8 cellular contexts compared by ENCODE assay signal in the genomic region with DNA sequence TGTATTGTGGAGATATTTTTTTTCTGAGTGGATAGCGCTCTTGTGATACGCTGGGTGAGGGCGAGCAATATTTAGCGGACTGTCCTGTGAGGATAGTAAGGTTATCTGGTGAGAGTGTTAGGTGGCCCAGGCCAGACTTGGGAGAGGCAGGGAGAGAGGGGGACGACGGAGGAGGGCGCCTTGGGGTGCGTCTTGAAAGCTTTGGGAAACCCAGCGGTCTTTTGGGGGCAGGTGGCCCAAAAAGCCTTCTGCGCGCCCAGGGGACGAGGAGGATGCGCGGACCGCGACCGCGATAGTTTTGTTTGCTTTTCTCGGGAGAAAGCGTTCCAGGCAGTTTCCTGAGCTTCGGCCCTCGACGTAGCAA. TPM values are rescaled to one million over a fixed set of nuclear protein-coding genes. Genes with fewer than 3 reads are reported as not detected.
DNase-seq lines count a peak whose midpoint lies in the region; ATAC-seq and TF ChIP-seq lines count a peak whose summit lies in the region.

No MANE protein-coding gene starts in this region.

- no peaks in the 10 kb centered on the region for H3K9me3 Mint-ChIP-seq in naive thymus-derived CD8-positive, alpha-beta T cell

- H3K27me3 Mint-ChIP-seq in naive thymus-derived CD8-positive, alpha-beta T cell, result no peaks in the 10 kb centered on the region

- H4K20me1 ChIP-seq in KMS-11 (ENCODE audit: insufficient read depth), result no peaks in the 10 kb centered on the region

- peak overlapping the region; percentile 77 to 99 (median 92) for H3K4me3 Mint-ChIP-seq in naive thymus-derived CD8-positive, alpha-beta T cell

- H3K27ac Mint-ChIP-seq in naive thymus-derived CD8-positive, alpha-beta T cell, result peak overlapping the region in 9 of 10 donors; percentile 66 to 98 (median 89)

- intact Hi-C loops in dorsolateral prefrontal cortex (cut with DNase I), result loop anchor here (2.0 to 10.0 kb wide), 5 partner anchors 33 to 207 kb away; a partner anchor contains a TSS

- H3K4me2 ChIP-seq in KMS-11, result 0 out of 2 replicates have a peak overlapping the region, but pooled peaks have one; percentile 71

- DNase-seq in DMS53 (lab: John Stamatoyannopoulos, UW) (peak; percentile 73), dorsolateral prefrontal cortex (peak in 3 of 10 donors; percentile 10 to 44 (median 28)), UCSD-AML1 (lab: John Stamatoyannopoulos, UW; ENCODE audit: unreplicated experiment) (no peak), HEK293T (ENCODE audit: extremely low spot score) (no peak)
- peak in 3 of 10 donors; percentile 2 to 6 (median 5) for DNase-seq in naive thymus-derived CD8-positive, alpha-beta T cell

- no peak overlapping the region for H3K4me3 ChIP-seq in KMS-11 (IDR thresholded peaks at IDR 0.05; ENCODE audit: insufficient read depth, low read depth, low read length)
- H3K4me3 ChIP-seq in dorsolateral prefrontal cortex, result peak overlapping the region; percentile 74 to 99 (median 92)

- POLR2A ChIA-PET in naive thymus-derived CD8-positive, alpha-beta T cell (lab: Charles Lee), result interaction anchor here (0.6 to 1.1 kb wide), 4 partner anchors 8 to 270 kb away, joined by 3 read pairs; no protein-coding TSS in a partner anchor
- POLR2A ChIA-PET in HEK293T (lab: Yijun Ruan, JAX), result interaction anchor here (1.2 to 1.4 kb wide), 2 partner anchors 9 to 447 kb away, joined by 3 to 6 read pairs; no protein-coding TSS in a partner anchor

- H3K4me1 ChIP-seq in KMS-11 (ENCODE audit: low read depth, poor library complexity, severe bottlenecking), result peaks cover 27% of the 10 kb centered on the region

- no peaks in the 10 kb centered on the region for H3K36me3 ChIP-seq in KMS-11 (ENCODE audit: insufficient read depth)

- CTCF ChIA-PET in HEK293T (lab: Yijun Ruan, JAX), result no interaction called here

- H3K27me3 ChIP-seq in KMS-11 (ENCODE audit: insufficient read depth, low read depth) (no peaks in the 10 kb centered on the region), dorsolateral prefrontal cortex (no peaks in the 10 kb centered on the region)

- H3K9ac ChIP-seq in KMS-11, result peak overlapping the region; percentile 92; the same call in 1 of the 2 replicates

- no peaks in the 10 kb centered on the region for H3K36me3 Mint-ChIP-seq in naive thymus-derived CD8-positive, alpha-beta T cell

- H3K27ac ChIP-seq in KMS-11, result peak overlapping the region; percentile 73; the same call in 1 of the 2 replicates
- peak overlapping the region; percentile 22 to 97 (median 92) for H3K27ac ChIP-seq in dorsolateral prefrontal cortex

- TF ChIP-seq CTCF in KMS-11 (conservative IDR thresholded peaks at IDR 0.05; ENCODE audit: low read depth, low read length) (0 out of 2 replicates have a peak, but pooled peaks have one; percentile 15), dorsolateral prefrontal cortex (IDR thresholded peaks at IDR 0.05 in 54 of 56, conservative IDR thresholded peaks at IDR 0.05 in 2 of 56; ENCODE audit: low read depth in 1 of 56, partially characterized antibody in 56 of 56) (no peak)

- peak overlapping the region; percentile 77 for H2AFZ ChIP-seq in KMS-11 (ENCODE audit: low read depth)

- ATAC-seq in naive thymus-derived CD8-positive, alpha-beta T cell, result no peak
- ATAC-seq in HG03469 (IDR thresholded peaks at IDR 0.05; ENCODE audit: unreplicated experiment), result no peak
- no peak for ATAC-seq in esophagus mucosa

- H3K4me1 Mint-ChIP-seq in naive thymus-derived CD8-positive, alpha-beta T cell, result peaks cover 19 to 36% (median 29%) of the 10 kb centered on the region in 4 donors

- peaks cover 33% of the 10 kb centered on the region for H3K79me2 ChIP-seq in KMS-11 (ENCODE audit: insufficient read depth, low read depth)

TF ChIP-seq in HEK293T, 16 proteins besides CTCF, POLR2A, EP300 and RAD21:
- TF ChIP-seq L3MBTL2 (conservative IDR thresholded peaks at IDR 0.05) (no peak), SP1 (IDR thresholded peaks at IDR 0.05) (no peak), LEF1 (IDR thresholded peaks at IDR 0.05; ENCODE audit: borderline replicate concordance) (no peak), NFRKB (IDR thresholded peaks at IDR 0.05) (no peak), FOXA1 (IDR thresholded peaks at IDR 0.05) (no peak), ELF4 (IDR thresholded peaks at IDR 0.05) (no peak), HDGF (IDR thresholded peaks at IDR 0.05; ENCODE audit: borderline replicate concordance) (no peak), SUZ12 (IDR thresholded peaks at IDR 0.05) (no peak), FOXM1 (IDR thresholded peaks at IDR 0.05; ENCODE audit: borderline replicate concordance) (no peak), TARDBP (IDR thresholded peaks at IDR 0.05) (no peak), CTBP1 (IDR thresholded peaks at IDR 0.05; ENCODE audit: borderline replicate concordance) (no peak), FOXK2 (IDR thresholded peaks at IDR 0.05) (no peak), ZNF384 (IDR thresholded peaks at IDR 0.05) (no peak), ARNT (IDR thresholded peaks at IDR 0.05) (no peak), BHLHE40 (IDR thresholded peaks at IDR 0.05; ENCODE audit: borderline replicate concordance) (no peak)
- TF ChIP-seq, protein P1, sequence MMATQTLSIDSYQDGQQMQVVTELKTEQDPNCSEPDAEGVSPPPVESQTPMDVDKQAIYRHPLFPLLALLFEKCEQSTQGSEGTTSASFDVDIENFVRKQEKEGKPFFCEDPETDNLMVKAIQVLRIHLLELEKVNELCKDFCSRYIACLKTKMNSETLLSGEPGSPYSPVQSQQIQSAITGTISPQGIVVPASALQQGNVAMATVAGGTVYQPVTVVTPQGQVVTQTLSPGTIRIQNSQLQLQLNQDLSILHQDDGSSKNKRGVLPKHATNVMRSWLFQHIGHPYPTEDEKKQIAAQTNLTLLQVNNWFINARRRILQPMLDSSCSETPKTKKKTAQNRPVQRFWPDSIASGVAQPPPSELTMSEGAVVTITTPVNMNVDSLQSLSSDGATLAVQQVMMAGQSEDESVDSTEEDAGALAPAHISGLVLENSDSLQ (IDR thresholded peaks at IDR 0.05), result no peak

RNA-seq across cellular contexts. Expression of a gene that starts 0.5 kb away (rescaled TPM):
- total RNA-seq in dorsolateral prefrontal cortex (10 to 100 TPM; 52.6 to 94.5 (median 74.8) TPM), esophagus mucosa (4.7 TPM)
- 10 to 100 TPM; 14.3 to 17.6 TPM for total RNA-seq in naive thymus-derived CD8-positive, alpha-beta T cell
- polyA plus RNA-seq in naive thymus-derived CD8-positive, alpha-beta T cell, result 1 to 10 TPM; 5.9 to 7.7 (median 6.4) TPM
